In genomic region chr19:46209051-46209450, GRCh38 we compare ENCODE assay signal across 1 cellular context.
TF ChIP-seq lines count a peak whose summit lies in the region.

No MANE protein-coding gene starts in this region.

TF ChIP-seq in HepG2, 621 proteins besides CTCF, POLR2A, EP300 and RAD21:
- TF ChIP-seq CEBPB (IDR thresholded peaks at IDR 0.05; ENCODE audit: borderline replicate concordance, low read depth, low read length) (no peak), HINFP (CRISPR knock-in tag; IDR thresholded peaks at IDR 0.05; ENCODE audit: low read depth) (no peak), HHEX (CRISPR knock-in tag; IDR thresholded peaks at IDR 0.05) (no peak), ZNF501 (CRISPR knock-in tag; IDR thresholded peaks at IDR 0.05) (no peak), ZNF569 (CRISPR knock-in tag; IDR thresholded peaks at IDR 0.05; ENCODE audit: borderline replicate concordance) (no peak), CBX2 (IDR thresholded peaks at IDR 0.05; ENCODE audit: low read depth, low read length) (no peak), CBX2 (CRISPR knock-in tag; IDR thresholded peaks at IDR 0.05; ENCODE audit: low read depth) (no peak), E2F1 (CRISPR knock-in tag; IDR thresholded peaks at IDR 0.05) (no peak), TFAP4 (IDR thresholded peaks at IDR 0.05; ENCODE audit: borderline replicate concordance, low read depth) (no peak), ZNF674 (CRISPR knock-in tag; IDR thresholded peaks at IDR 0.05; ENCODE audit: low read depth) (no peak), ELK4 (CRISPR knock-in tag; IDR thresholded peaks at IDR 0.05; ENCODE audit: borderline replicate concordance) (no peak), HOXA7 (CRISPR knock-in tag; IDR thresholded peaks at IDR 0.05) (no peak), ZFP82 (CRISPR knock-in tag; IDR thresholded peaks at IDR 0.05; ENCODE audit: borderline replicate concordance) (no peak), PCBP2 (optimal IDR thresholded peaks at IDR 0.05; ENCODE audit: low read depth, low read length, poor library complexity, severe bottlenecking) (no peak), PHF8 (CRISPR knock-in tag; IDR thresholded peaks at IDR 0.05) (no peak), ZNF549 (CRISPR knock-in tag; IDR thresholded peaks at IDR 0.05) (no peak), PITX1 (CRISPR knock-in tag; IDR thresholded peaks at IDR 0.05) (no peak), ETV5 (CRISPR knock-in tag; IDR thresholded peaks at IDR 0.05; ENCODE audit: borderline replicate concordance) (no peak), ZBTB20 (CRISPR knock-in tag; IDR thresholded peaks at IDR 0.05; ENCODE audit: borderline replicate concordance, low read depth) (no peak), FLYWCH1 (CRISPR knock-in tag; IDR thresholded peaks at IDR 0.05) (no peak)
